In genomic region chr1:94417702-94417961, GRCh38 we compare ENCODE assay signal across 8 cellular contexts. TPM values are rescaled to one million over a fixed set of nuclear protein-coding genes. Genes with fewer than 3 reads are reported as not detected.
A peak's percentile ranks its signal among the peaks of the same experiment; 100 is the strongest.
DNase-seq lines count a peak whose midpoint lies in the region; ATAC-seq and TF ChIP-seq lines count a peak whose summit lies in the region.

No MANE protein-coding gene starts in this region.

- H3K79me2 ChIP-seq in DND-41 (ENCODE audit: insufficient read depth, low read length) = peaks cover 43% of the 10 kb centered on the region

- DNase-seq in DND-41 = no peak
- DNase-seq in SJCRH30 = no peak
- DNase-seq in skeletal muscle cell (ENCODE audit: low read depth) = no peak
- no peak for DNase-seq in stimulated activated naive CD4-positive, alpha-beta T cell treated with Interleukin-2 at 50 U/mL for 16 hours (lab: John Stamatoyannopoulos, UW)
- no peak for DNase-seq in ureter (ENCODE audit: low spot score)
- no peak for DNase-seq in NCI-H82 treated with DMSO at 0.1 percent for 48 hours (lab: John Stamatoyannopoulos, UW; ENCODE audit: unreplicated experiment)
- DNase-seq in NCI-H2171 (lab: John Stamatoyannopoulos, UW) = no peak

- ATAC-seq in DND-41 (ENCODE audit: insufficient read depth, low read depth) (no peak), gastroesophageal sphincter (no peak)

- H3K36me3 ChIP-seq in DND-41 (ENCODE audit: insufficient read depth, low read length) (no peaks in the 10 kb centered on the region), SJCRH30 (no peaks in the 10 kb centered on the region), gastroesophageal sphincter (no peaks in the 10 kb centered on the region)

- H3K9ac ChIP-seq in DND-41 (ENCODE audit: low read depth, low read length) = peak overlapping the region; percentile 82

- H2AFZ ChIP-seq in DND-41 (ENCODE audit: low read depth, low read length) = peak overlapping the region; percentile 97

- peaks cover 18% of the 10 kb centered on the region for H4K20me1 ChIP-seq in DND-41 (ENCODE audit: insufficient read depth, low read length)

- TF ChIP-seq CTCF in DND-41 (IDR thresholded peaks at IDR 0.05; ENCODE audit: borderline replicate concordance, extremely low read depth, low read length, poor library complexity, severe bottlenecking) (no peak), gastroesophageal sphincter (IDR thresholded peaks at IDR 0.05) (no peak)

- H3K27ac ChIP-seq in DND-41 (ENCODE audit: low read length) (peak overlapping the region; percentile 90), SJCRH30 (peak overlapping the region; percentile 70), gastroesophageal sphincter (peak overlapping the region; percentile 91 to 94 (median 91))

- WGBS in gastroesophageal sphincter (ENCODE audit: low coverage in 1 of 2), 2 donors = 0 to 1% methylated on average over 6 to 9 of the region's 9 CpGs

- H3K9me3 ChIP-seq in DND-41 (ENCODE audit: insufficient read depth, low read length, severe bottlenecking) = no peaks in the 10 kb centered on the region
- no peaks in the 10 kb centered on the region for H3K9me3 ChIP-seq in SJCRH30 (replicated peaks)
- H3K9me3 ChIP-seq in gastroesophageal sphincter = no peaks in the 10 kb centered on the region

- peak overlapping the region; percentile 85 for H3K4me2 ChIP-seq in DND-41 (ENCODE audit: insufficient read depth, low read length)

- no peak for TF ChIP-seq POLR2A in gastroesophageal sphincter (IDR thresholded peaks at IDR 0.05)

- H3K4me3 ChIP-seq in DND-41 (ENCODE audit: low read depth in 1 of 2, low read length in 2 of 2) (peak overlapping the region; percentile 13 to 70; a peak in 3 of 4 replicates), SJCRH30 (peak overlapping the region; percentile 89), gastroesophageal sphincter (peak overlapping the region; percentile 51 to 84), skeletal muscle cell (ENCODE audit: low read depth, low read length) (peak overlapping the region; percentile 62)

- H3K27me3 ChIP-seq in DND-41 (ENCODE audit: insufficient read depth, low read length, poor library complexity) (no peaks in the 10 kb centered on the region), SJCRH30 (no peaks in the 10 kb centered on the region), gastroesophageal sphincter (no peaks in the 10 kb centered on the region)

- TF ChIP-seq EP300 in gastroesophageal sphincter (IDR thresholded peaks at IDR 0.05) = no peak

- H3K4me1 ChIP-seq in DND-41 (ENCODE audit: insufficient read depth, low read length) (peaks cover 48% of the 10 kb centered on the region), SJCRH30 (peaks cover 6% of the 10 kb centered on the region; the same call in 1 of the 2 replicates), gastroesophageal sphincter (peaks cover 4 to 49% (median 9%) of the 10 kb centered on the region in 3 donors)

RNA-seq across cellular contexts. Expression of gene ABCD3, which starts 0.6 kb away (rescaled TPM):
- 52.0 and 53.4 TPM in 2 replicates for total RNA-seq in SJCRH30 (2014; rRNA removed; shearing (Covaris generic))
- 10 to 100 TPM; 26.8 to 60.2 (median 33.8) TPM for total RNA-seq in gastroesophageal sphincter
- 126 TPM for total RNA-seq in ureter
